10 cellular contexts compared by ENCODE assay signal in genomic region chr16:3190949-3191353, GRCh38. TPM values are rescaled to one million over a fixed set of nuclear protein-coding genes. Genes with fewer than 3 reads are reported as not detected.
DNase-seq lines count a peak whose midpoint lies in the region; ATAC-seq and TF ChIP-seq lines count a peak whose summit lies in the region.
"Had no signal": no experiment of that assay in that cellular context is flagged by ENCODE, and none has a peak within 500 bp of the region (broad histone marks: within the 10 kb centered on the region; RNA-seq: fewer than 3 reads in every experiment).

No MANE protein-coding gene starts in this region.

- H3K79me2 ChIP-seq in GM23338 (replicated peaks; ENCODE audit: insufficient read depth) = no peaks in the 10 kb centered on the region

- peaks cover 53% of the 10 kb centered on the region for H3K27me3 Mint-ChIP-seq in GM23338 (ENCODE audit: insufficient read depth, low read depth, poor library complexity)
- peaks cover 55% of the 10 kb centered on the region for H3K27me3 Mint-ChIP-seq in activated CD8-positive, alpha-beta T cell treated with anti-CD3 and anti-CD28 coated beads, Interleukin-2, amount 10 ng/mL, durations not matched to agents 7 days and 5 days (ENCODE audit: low read depth)

- intact Hi-C loops in ascending aorta (cut with DNase I) = no loop called here

- no peaks in the 10 kb centered on the region; the same call in 1 of the 2 replicates for H4K20me1 ChIP-seq in GM23338 (replicated peaks; ENCODE audit: insufficient read depth)

- H3K4me3 ChIP-seq in AG09309 (ENCODE audit: control insufficient read depth, low read depth, low read length) (0 out of 2 replicates have a peak overlapping the region, but pooled peaks have one; percentile 2), GM23338 (peak overlapping the region; percentile 99), iPS-18c (ENCODE audit: insufficient read depth, low read depth, low read length) (peak overlapping the region; percentile 66), ascending aorta (no peak overlapping the region)

- H3K27ac Mint-ChIP-seq in GM23338 = peak overlapping the region; percentile 59; the same call in 1 of the 2 replicates
- peak overlapping the region; percentile 45 for H3K27ac Mint-ChIP-seq in activated CD8-positive, alpha-beta T cell treated with anti-CD3 and anti-CD28 coated beads, Interleukin-2, amount 10 ng/mL, durations not matched to agents 7 days and 5 days

- H2AFZ ChIP-seq in GM23338 = no peak overlapping the region

- H3F3A ChIP-seq in GM23338 (replicated peaks; ENCODE audit: low read depth) = 0 out of 2 replicates have a peak, but pooled peaks cover 8% of the 10 kb centered on the region

- no peaks in the 10 kb centered on the region for H3K36me3 ChIP-seq in GM23338 (ENCODE audit: insufficient read depth)
- H3K36me3 ChIP-seq in ascending aorta = no peaks in the 10 kb centered on the region

- peaks cover 16% of the 10 kb centered on the region for H3K4me1 Mint-ChIP-seq in GM23338
- peaks cover 49% of the 10 kb centered on the region for H3K4me1 Mint-ChIP-seq in activated CD8-positive, alpha-beta T cell treated with anti-CD3 and anti-CD28 coated beads, Interleukin-2, amount 10 ng/mL, durations not matched to agents 7 days and 5 days (ENCODE audit: low read depth)

- H3K4me2 ChIP-seq in GM23338 = peak overlapping the region; percentile 86

- TF ChIP-seq CTCF in AG09309 (IDR thresholded peaks at IDR 0.05; ENCODE audit: control insufficient read depth, insufficient read depth, low read depth, low read length, missing control alignments) (no peak), GM23338 (conservative IDR thresholded peaks at IDR 0.05; ENCODE audit: low read depth in 2 of 2) (no peak), ascending aorta (IDR thresholded peaks at IDR 0.05) (no peak)

- peaks cover 30% of the 10 kb centered on the region; the same call in 2 of the 3 replicates for H3K9me3 Mint-ChIP-seq in GM23338
- peaks cover 6% of the 10 kb centered on the region for H3K9me3 Mint-ChIP-seq in activated CD8-positive, alpha-beta T cell treated with anti-CD3 and anti-CD28 coated beads, Interleukin-2, amount 10 ng/mL, durations not matched to agents 7 days and 5 days (ENCODE audit: insufficient read depth)

- peaks cover 4% of the 10 kb centered on the region; the same call in 2 of the 3 replicates for H3K36me3 Mint-ChIP-seq in GM23338 (ENCODE audit: low read depth)
- peaks cover 4% of the 10 kb centered on the region for H3K36me3 Mint-ChIP-seq in activated CD8-positive, alpha-beta T cell treated with anti-CD3 and anti-CD28 coated beads, Interleukin-2, amount 10 ng/mL, durations not matched to agents 7 days and 5 days (ENCODE audit: low read depth)

- no peaks in the 10 kb centered on the region for H3K9me3 ChIP-seq in iPS-18c (ENCODE audit: control insufficient read depth, insufficient read depth, low read length)
- H3K9me3 ChIP-seq in ascending aorta = no peaks in the 10 kb centered on the region

- peak overlapping the region; percentile 97 for H3K4me3 Mint-ChIP-seq in GM23338
- peak overlapping the region; percentile 68 for H3K4me3 Mint-ChIP-seq in activated CD8-positive, alpha-beta T cell treated with anti-CD3 and anti-CD28 coated beads, Interleukin-2, amount 10 ng/mL, durations not matched to agents 7 days and 5 days

- H3K9me2 ChIP-seq in GM23338 (ENCODE audit: insufficient read depth) = no peaks in the 10 kb centered on the region

- POLR2A ChIA-PET in activated CD8-positive, alpha-beta T cell treated with anti-CD3 and anti-CD28 coated beads, Interleukin-2, amount 10 ng/mL, durations not matched to agents 7 days and 5 days (lab: Charles Lee) = no interaction called here

- H3K27me3 ChIP-seq in GM23338 (ENCODE audit: insufficient read depth) (peaks cover 17% of the 10 kb centered on the region), ascending aorta (peaks cover 44% of the 10 kb centered on the region)

- CTCF ChIA-PET in activated CD8-positive, alpha-beta T cell treated with anti-CD3 and anti-CD28 coated beads, Interleukin-2, amount 10 ng/mL, durations not matched to agents 7 days and 5 days (lab: Charles Lee) = no interaction called here

- no peak for ATAC-seq in GM23338
- ATAC-seq in activated CD8-positive, alpha-beta T cell treated with anti-CD3 and anti-CD28 coated beads, Interleukin-2, amount 10 ng/mL, durations not matched to agents 7 days and 5 days = no peak
- no peak for ATAC-seq in GM18519 (IDR thresholded peaks at IDR 0.05; ENCODE audit: low FRiP score, unreplicated experiment)

- H3K27ac ChIP-seq in GM23338 (ENCODE audit: low read depth) (no peak overlapping the region), ascending aorta (no peak overlapping the region)

- peaks cover 12% of the 10 kb centered on the region for H3K4me1 ChIP-seq in GM23338 (ENCODE audit: insufficient read depth)
- peaks cover 0 to 4% of the 10 kb centered on the region in 2 donors for H3K4me1 ChIP-seq in ascending aorta

- no peak for DNase-seq in AG09309 (ENCODE audit: low read depth)
- no peak for DNase-seq in GM23338 (ENCODE audit: low spot score)
- no peak for DNase-seq in activated CD8-positive, alpha-beta T cell treated with anti-CD3 and anti-CD28 coated beads, Interleukin-2, amount 10 ng/mL, durations not matched to agents 7 days and 5 days
- no peak for DNase-seq in ascending aorta (ENCODE audit: low spot score in 2 of 2)
- no peak for DNase-seq in NCI-H526 treated with DMSO at 0.1 percent for 48 hours (lab: John Stamatoyannopoulos, UW)
- DNase-seq in LoVo (ENCODE audit: low spot score) = no peak
- DNase-seq: effector CD8-positive, alpha-beta T cell had no signal

TF ChIP-seq in GM23338, 12 proteins besides CTCF, POLR2A, EP300 and RAD21:
- TF ChIP-seq NANOG (IDR thresholded peaks at IDR 0.05; ENCODE audit: borderline replicate concordance) (no peak), EZH2 (IDR thresholded peaks at IDR 0.05; ENCODE audit: low read depth, unreplicated experiment) (no peak), ZNF331 (CRISPR knock-in tag; IDR thresholded peaks at IDR 0.05; ENCODE audit: low read depth) (no peak), JUNB (IDR thresholded peaks at IDR 0.05; ENCODE audit: unreplicated experiment) (no peak)
- TF ChIP-seq, protein P1, sequence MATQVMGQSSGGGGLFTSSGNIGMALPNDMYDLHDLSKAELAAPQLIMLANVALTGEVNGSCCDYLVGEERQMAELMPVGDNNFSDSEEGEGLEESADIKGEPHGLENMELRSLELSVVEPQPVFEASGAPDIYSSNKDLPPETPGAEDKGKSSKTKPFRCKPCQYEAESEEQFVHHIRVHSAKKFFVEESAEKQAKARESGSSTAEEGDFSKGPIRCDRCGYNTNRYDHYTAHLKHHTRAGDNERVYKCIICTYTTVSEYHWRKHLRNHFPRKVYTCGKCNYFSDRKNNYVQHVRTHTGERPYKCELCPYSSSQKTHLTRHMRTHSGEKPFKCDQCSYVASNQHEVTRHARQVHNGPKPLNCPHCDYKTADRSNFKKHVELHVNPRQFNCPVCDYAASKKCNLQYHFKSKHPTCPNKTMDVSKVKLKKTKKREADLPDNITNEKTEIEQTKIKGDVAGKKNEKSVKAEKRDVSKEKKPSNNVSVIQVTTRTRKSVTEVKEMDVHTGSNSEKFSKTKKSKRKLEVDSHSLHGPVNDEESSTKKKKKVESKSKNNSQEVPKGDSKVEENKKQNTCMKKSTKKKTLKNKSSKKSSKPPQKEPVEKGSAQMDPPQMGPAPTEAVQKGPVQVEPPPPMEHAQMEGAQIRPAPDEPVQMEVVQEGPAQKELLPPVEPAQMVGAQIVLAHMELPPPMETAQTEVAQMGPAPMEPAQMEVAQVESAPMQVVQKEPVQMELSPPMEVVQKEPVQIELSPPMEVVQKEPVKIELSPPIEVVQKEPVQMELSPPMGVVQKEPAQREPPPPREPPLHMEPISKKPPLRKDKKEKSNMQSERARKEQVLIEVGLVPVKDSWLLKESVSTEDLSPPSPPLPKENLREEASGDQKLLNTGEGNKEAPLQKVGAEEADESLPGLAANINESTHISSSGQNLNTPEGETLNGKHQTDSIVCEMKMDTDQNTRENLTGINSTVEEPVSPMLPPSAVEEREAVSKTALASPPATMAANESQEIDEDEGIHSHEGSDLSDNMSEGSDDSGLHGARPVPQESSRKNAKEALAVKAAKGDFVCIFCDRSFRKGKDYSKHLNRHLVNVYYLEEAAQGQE (IDR thresholded peaks at IDR 0.05; ENCODE audit: unreplicated experiment) = no peak

RNA-seq across cellular contexts. Expression of gene OR1F1, which starts 2.9 kb away (rescaled TPM):
- total RNA-seq in GM23338 (2014; rRNA removed; shearing (Covaris generic)) = 0.38 TPM in 1 of 2 replicates, not detected in the other
- polyA plus RNA-seq in GM23338 (2016; fragmentation: Nextera tagmentation; extraction: Ambion mirVana) = not detected in 2 replicates
- not detected for total RNA-seq in activated CD8-positive, alpha-beta T cell treated with anti-CD3 and anti-CD28 coated beads, Interleukin-2, amount 10 ng/mL, durations not matched to agents 7 days and 5 days
- total RNA-seq in ascending aorta = not detected
- total RNA-seq: T-helper 1 cell treated with Interleukin-12 subunit alpha and Interleukin-12 subunit beta and Interleukin-4 antibody, amounts not matched to agents 30 ng/mL and 1 ng/mL, for 36 hours had no signal

RNA-seq across cellular contexts. Expression of gene ZNF200, which starts 44.0 kb away (rescaled TPM):
- 9.7 and 12.5 TPM in 2 replicates for total RNA-seq in GM23338 (2014; rRNA removed; shearing (Covaris generic))
- polyA plus RNA-seq in GM23338 (2016; fragmentation: Nextera tagmentation; extraction: Ambion mirVana) = 8.0 and 9.2 TPM in 2 replicates
- 10 to 100 TPM; 13.7 to 18.4 TPM for total RNA-seq in activated CD8-positive, alpha-beta T cell treated with anti-CD3 and anti-CD28 coated beads, Interleukin-2, amount 10 ng/mL, durations not matched to agents 7 days and 5 days
- total RNA-seq in ascending aorta = 14.6 TPM

RNA-seq across cellular contexts. Expression of gene ZNF213, which starts 56.1 kb away (rescaled TPM):
- total RNA-seq in GM23338 (2014; rRNA removed; shearing (Covaris generic)) = 10.4 and 10.6 TPM in 2 replicates
- 2.9 and 3.5 TPM in 2 replicates for polyA plus RNA-seq in GM23338 (2016; fragmentation: Nextera tagmentation; extraction: Ambion mirVana)
- total RNA-seq in activated CD8-positive, alpha-beta T cell treated with anti-CD3 and anti-CD28 coated beads, Interleukin-2, amount 10 ng/mL, durations not matched to agents 7 days and 5 days = 10 to 100 TPM; 10.8 to 12.1 TPM
- 25.3 TPM for total RNA-seq in ascending aorta

Comparison
In these comparisons a context has a peak if more than half of its experiments do, and no peak if none do; other contexts are left out.
1. H3K4me3 ChIP-seq: peak in AG09309 (single experiment), GM23338 (single experiment) and iPS-18c (single experiment); none in ascending aorta (0 of 2).